In the genomic region with DNA sequence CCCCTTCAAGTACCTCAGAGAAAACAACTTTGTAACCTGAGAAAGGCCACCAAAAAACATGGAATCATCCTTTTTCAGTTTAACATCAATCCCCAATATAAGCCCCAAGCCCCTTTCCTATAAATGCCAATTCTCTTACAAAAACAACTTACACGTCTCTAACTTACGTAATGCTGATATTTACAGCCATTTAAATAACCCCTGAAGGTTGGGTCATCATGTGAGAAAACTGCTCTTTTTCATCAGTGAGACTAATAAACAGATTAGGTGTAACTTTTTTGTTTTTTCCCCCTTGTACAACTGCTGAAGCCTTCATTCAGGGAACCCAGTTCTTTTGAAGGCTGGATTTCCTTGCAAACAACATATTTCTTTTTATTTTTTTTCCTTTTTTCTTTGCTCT, we compare ENCODE assay signal across 1 cellular context.
TF ChIP-seq lines count a peak whose summit lies in the region.

No MANE protein-coding gene starts in this region.

TF ChIP-seq in GM12878, 131 proteins besides CTCF, POLR2A, EP300 and RAD21:
- TF ChIP-seq NR2F1 (conservative IDR thresholded peaks at IDR 0.05) = no peak
- TF ChIP-seq, protein P1, sequence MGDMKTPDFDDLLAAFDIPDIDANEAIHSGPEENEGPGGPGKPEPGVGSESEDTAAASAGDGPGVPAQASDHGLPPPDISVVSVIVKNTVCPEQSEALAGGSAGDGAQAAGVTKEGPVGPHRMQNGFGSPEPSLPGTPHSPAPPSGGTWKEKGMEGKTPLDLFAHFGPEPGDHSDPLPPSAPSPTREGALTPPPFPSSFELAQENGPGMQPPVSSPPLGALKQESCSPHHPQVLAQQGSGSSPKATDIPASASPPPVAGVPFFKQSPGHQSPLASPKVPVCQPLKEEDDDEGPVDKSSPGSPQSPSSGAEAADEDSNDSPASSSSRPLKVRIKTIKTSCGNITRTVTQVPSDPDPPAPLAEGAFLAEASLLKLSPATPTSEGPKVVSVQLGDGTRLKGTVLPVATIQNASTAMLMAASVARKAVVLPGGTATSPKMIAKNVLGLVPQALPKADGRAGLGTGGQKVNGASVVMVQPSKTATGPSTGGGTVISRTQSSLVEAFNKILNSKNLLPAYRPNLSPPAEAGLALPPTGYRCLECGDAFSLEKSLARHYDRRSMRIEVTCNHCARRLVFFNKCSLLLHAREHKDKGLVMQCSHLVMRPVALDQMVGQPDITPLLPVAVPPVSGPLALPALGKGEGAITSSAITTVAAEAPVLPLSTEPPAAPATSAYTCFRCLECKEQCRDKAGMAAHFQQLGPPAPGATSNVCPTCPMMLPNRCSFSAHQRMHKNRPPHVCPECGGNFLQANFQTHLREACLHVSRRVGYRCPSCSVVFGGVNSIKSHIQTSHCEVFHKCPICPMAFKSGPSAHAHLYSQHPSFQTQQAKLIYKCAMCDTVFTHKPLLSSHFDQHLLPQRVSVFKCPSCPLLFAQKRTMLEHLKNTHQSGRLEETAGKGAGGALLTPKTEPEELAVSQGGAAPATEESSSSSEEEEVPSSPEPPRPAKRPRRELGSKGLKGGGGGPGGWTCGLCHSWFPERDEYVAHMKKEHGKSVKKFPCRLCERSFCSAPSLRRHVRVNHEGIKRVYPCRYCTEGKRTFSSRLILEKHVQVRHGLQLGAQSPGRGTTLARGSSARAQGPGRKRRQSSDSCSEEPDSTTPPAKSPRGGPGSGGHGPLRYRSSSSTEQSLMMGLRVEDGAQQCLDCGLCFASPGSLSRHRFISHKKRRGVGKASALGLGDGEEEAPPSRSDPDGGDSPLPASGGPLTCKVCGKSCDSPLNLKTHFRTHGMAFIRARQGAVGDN (IDR thresholded peaks at IDR 0.05) = no peak
- TF ChIP-seq, protein P2, sequence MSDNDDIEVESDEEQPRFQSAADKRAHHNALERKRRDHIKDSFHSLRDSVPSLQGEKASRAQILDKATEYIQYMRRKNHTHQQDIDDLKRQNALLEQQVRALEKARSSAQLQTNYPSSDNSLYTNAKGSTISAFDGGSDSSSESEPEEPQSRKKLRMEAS (IDR thresholded peaks at IDR 0.05; ENCODE audit: low read depth, low read length) = no peak
- no peak for TF ChIP-seq ZBED1 (IDR thresholded peaks at IDR 0.05; ENCODE audit: borderline replicate concordance)
- TF ChIP-seq, protein P3, sequence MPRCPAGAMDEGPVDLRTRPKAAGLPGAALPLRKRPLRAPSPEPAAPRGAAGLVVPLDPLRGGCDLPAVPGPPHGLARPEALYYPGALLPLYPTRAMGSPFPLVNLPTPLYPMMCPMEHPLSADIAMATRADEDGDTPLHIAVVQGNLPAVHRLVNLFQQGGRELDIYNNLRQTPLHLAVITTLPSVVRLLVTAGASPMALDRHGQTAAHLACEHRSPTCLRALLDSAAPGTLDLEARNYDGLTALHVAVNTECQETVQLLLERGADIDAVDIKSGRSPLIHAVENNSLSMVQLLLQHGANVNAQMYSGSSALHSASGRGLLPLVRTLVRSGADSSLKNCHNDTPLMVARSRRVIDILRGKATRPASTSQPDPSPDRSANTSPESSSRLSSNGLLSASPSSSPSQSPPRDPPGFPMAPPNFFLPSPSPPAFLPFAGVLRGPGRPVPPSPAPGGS (IDR thresholded peaks at IDR 0.05; ENCODE audit: borderline replicate concordance, insufficient read depth, low read depth, low read length, poor library complexity, severe bottlenecking) = no peak
- TF ChIP-seq, protein P4, sequence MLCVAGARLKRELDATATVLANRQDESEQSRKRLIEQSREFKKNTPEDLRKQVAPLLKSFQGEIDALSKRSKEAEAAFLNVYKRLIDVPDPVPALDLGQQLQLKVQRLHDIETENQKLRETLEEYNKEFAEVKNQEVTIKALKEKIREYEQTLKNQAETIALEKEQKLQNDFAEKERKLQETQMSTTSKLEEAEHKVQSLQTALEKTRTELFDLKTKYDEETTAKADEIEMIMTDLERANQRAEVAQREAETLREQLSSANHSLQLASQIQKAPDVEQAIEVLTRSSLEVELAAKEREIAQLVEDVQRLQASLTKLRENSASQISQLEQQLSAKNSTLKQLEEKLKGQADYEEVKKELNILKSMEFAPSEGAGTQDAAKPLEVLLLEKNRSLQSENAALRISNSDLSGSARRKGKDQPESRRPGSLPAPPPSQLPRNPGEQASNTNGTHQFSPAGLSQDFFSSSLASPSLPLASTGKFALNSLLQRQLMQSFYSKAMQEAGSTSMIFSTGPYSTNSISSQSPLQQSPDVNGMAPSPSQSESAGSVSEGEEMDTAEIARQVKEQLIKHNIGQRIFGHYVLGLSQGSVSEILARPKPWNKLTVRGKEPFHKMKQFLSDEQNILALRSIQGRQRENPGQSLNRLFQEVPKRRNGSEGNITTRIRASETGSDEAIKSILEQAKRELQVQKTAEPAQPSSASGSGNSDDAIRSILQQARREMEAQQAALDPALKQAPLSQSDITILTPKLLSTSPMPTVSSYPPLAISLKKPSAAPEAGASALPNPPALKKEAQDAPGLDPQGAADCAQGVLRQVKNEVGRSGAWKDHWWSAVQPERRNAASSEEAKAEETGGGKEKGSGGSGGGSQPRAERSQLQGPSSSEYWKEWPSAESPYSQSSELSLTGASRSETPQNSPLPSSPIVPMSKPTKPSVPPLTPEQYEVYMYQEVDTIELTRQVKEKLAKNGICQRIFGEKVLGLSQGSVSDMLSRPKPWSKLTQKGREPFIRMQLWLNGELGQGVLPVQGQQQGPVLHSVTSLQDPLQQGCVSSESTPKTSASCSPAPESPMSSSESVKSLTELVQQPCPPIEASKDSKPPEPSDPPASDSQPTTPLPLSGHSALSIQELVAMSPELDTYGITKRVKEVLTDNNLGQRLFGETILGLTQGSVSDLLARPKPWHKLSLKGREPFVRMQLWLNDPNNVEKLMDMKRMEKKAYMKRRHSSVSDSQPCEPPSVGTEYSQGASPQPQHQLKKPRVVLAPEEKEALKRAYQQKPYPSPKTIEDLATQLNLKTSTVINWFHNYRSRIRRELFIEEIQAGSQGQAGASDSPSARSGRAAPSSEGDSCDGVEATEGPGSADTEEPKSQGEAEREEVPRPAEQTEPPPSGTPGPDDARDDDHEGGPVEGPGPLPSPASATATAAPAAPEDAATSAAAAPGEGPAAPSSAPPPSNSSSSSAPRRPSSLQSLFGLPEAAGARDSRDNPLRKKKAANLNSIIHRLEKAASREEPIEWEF (IDR thresholded peaks at IDR 0.05; ENCODE audit: insufficient replicate concordance, low read depth, low read length) = no peak
- no peak for TF ChIP-seq NBN (IDR thresholded peaks at IDR 0.05)
- TF ChIP-seq, protein P5, sequence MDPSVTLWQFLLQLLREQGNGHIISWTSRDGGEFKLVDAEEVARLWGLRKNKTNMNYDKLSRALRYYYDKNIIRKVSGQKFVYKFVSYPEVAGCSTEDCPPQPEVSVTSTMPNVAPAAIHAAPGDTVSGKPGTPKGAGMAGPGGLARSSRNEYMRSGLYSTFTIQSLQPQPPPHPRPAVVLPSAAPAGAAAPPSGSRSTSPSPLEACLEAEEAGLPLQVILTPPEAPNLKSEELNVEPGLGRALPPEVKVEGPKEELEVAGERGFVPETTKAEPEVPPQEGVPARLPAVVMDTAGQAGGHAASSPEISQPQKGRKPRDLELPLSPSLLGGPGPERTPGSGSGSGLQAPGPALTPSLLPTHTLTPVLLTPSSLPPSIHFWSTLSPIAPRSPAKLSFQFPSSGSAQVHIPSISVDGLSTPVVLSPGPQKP (IDR thresholded peaks at IDR 0.05; ENCODE audit: low read depth, low read length) = no peak
- no peak for TF ChIP-seq SMAD1 (IDR thresholded peaks at IDR 0.05; ENCODE audit: low read depth, partially characterized antibody)
- TF ChIP-seq MEF2B (IDR thresholded peaks at IDR 0.05; ENCODE audit: partially characterized antibody, poor library complexity, severe bottlenecking) = no peak
- TF ChIP-seq, protein P6, sequence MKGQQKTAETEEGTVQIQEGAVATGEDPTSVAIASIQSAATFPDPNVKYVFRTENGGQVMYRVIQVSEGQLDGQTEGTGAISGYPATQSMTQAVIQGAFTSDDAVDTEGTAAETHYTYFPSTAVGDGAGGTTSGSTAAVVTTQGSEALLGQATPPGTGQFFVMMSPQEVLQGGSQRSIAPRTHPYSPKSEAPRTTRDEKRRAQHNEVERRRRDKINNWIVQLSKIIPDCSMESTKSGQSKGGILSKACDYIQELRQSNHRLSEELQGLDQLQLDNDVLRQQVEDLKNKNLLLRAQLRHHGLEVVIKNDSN (IDR thresholded peaks at IDR 0.05; ENCODE audit: borderline replicate concordance, extremely low read length, insufficient read depth, low read depth, low read length) = no peak
- TF ChIP-seq, protein P7, sequence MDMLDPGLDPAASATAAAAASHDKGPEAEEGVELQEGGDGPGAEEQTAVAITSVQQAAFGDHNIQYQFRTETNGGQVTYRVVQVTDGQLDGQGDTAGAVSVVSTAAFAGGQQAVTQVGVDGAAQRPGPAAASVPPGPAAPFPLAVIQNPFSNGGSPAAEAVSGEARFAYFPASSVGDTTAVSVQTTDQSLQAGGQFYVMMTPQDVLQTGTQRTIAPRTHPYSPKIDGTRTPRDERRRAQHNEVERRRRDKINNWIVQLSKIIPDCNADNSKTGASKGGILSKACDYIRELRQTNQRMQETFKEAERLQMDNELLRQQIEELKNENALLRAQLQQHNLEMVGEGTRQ (IDR thresholded peaks at IDR 0.05; ENCODE audit: borderline replicate concordance, low read depth, low read length) = no peak
